In genomic region chr4:7124643-7125442, GRCh38 we compare ENCODE assay signal across 8 cellular contexts. TPM values are rescaled to one million over a fixed set of nuclear protein-coding genes. Genes with fewer than 3 reads are reported as not detected.
DNase-seq lines count a peak whose midpoint lies in the region; ATAC-seq and TF ChIP-seq lines count a peak whose summit lies in the region.
"Had no signal": no experiment of that assay in that cellular context is flagged by ENCODE, and none has a peak within 500 bp of the region (broad histone marks: within the 10 kb centered on the region; RNA-seq: fewer than 3 reads in every experiment).

No MANE protein-coding gene starts in this region.

- 0 out of 2 replicates have a peak, but pooled peaks have one; percentile 21 for TF ChIP-seq CTCF in IMR-90 (conservative IDR thresholded peaks at IDR 0.05; ENCODE audit: low read depth, low read length)
- TF ChIP-seq CTCF in WERI-Rb-1 (IDR thresholded peaks at IDR 0.05; ENCODE audit: low read depth, low read length), result peak; percentile 51
- TF ChIP-seq CTCF in tibial artery (IDR thresholded peaks at IDR 0.05), result no peak

- no peak for TF ChIP-seq POLR2A in IMR-90 (IDR thresholded peaks at IDR 0.05; ENCODE audit: low read depth, low read length)

- intact Hi-C loops in IMR-90 (cut with micrococcal nuclease) (loop anchor here (1.0 to 5.0 kb wide), 3 partner anchors 22 to 742 kb away; partner anchors contain the start of gene GRPEL1), tibial artery (cut with DNase I; ENCODE audit: low total_unique reads) (no loop called here)

- no peak overlapping the region for H3K56ac ChIP-seq in IMR-90 (ENCODE audit: extremely low read depth, insufficient read depth, low read length)

- no peaks in the 10 kb centered on the region for H3K9me3 Mint-ChIP-seq in T-helper 2 cell treated with Interferon-gamma antibody and Interleukin-4, amounts not matched to agents 5 μg/mL and 100 μg/mL, for 36 hours

- H3K4me3 Mint-ChIP-seq in T-helper 2 cell treated with Interferon-gamma antibody and Interleukin-4, amounts not matched to agents 5 μg/mL and 100 μg/mL, for 36 hours, result no peak overlapping the region

- no peaks in the 10 kb centered on the region for H3K79me1 ChIP-seq in IMR-90 (ENCODE audit: low read depth in 1 of 2, low read length in 2 of 2)

- peak; percentile 99 for ATAC-seq in IMR-90 (ENCODE audit: low read depth)
- no peak for ATAC-seq in HG03135 (IDR thresholded peaks at IDR 0.05; ENCODE audit: unreplicated experiment)
- ATAC-seq in GM21447 (IDR thresholded peaks at IDR 0.05; ENCODE audit: unreplicated experiment), result no peak

- H2BK20ac ChIP-seq in IMR-90 (ENCODE audit: low read depth, low read length), result no peak overlapping the region

- no peaks in the 10 kb centered on the region for H4K20me1 ChIP-seq in IMR-90 (ENCODE audit: insufficient read depth, low read length)

- no peak overlapping the region for H3K23ac ChIP-seq in IMR-90 (ENCODE audit: low read depth, low read length)

- peak overlapping the region; percentile 77 for H2AFZ ChIP-seq in IMR-90 (replicated peaks; ENCODE audit: low read length, poor library complexity)

- H3K27ac Mint-ChIP-seq in T-helper 2 cell treated with Interferon-gamma antibody and Interleukin-4, amounts not matched to agents 5 μg/mL and 100 μg/mL, for 36 hours, result no peak overlapping the region

- H3K4me1 Mint-ChIP-seq in T-helper 2 cell treated with Interferon-gamma antibody and Interleukin-4, amounts not matched to agents 5 μg/mL and 100 μg/mL, for 36 hours (ENCODE audit: low read depth), result no peaks in the 10 kb centered on the region

- TF ChIP-seq RAD21 in IMR-90 (IDR thresholded peaks at IDR 0.05; ENCODE audit: low read length), result peak; percentile 20; the same call in 1 of the 2 replicates

- no peak overlapping the region for H2BK15ac ChIP-seq in IMR-90 (ENCODE audit: low read depth, low read length)

- H3K4me2 ChIP-seq in IMR-90 (ENCODE audit: low read depth, low read length), result peak overlapping the region; percentile 9; the same call in 1 of the 2 replicates

- H4K8ac ChIP-seq in IMR-90 (ENCODE audit: low read depth in 2 of 2, low read length in 2 of 2), result no peak overlapping the region

- no peak overlapping the region for H2AK5ac ChIP-seq in IMR-90 (ENCODE audit: low read depth, low read length)

- no peak overlapping the region for H3K14ac ChIP-seq in IMR-90 (replicated peaks; ENCODE audit: low read depth, low read length)

- no peak overlapping the region for H3K4ac ChIP-seq in IMR-90 (ENCODE audit: low read depth, low read length)

- H3K9me1 ChIP-seq in IMR-90 (ENCODE audit: insufficient read depth, low read length), result 0 out of 2 replicates have a peak, but pooled peaks cover 3% of the 10 kb centered on the region

- H3K4me3 ChIP-seq in IMR-90 (ENCODE audit: insufficient read depth, low read depth, low read length) (no peak overlapping the region), WERI-Rb-1 (ENCODE audit: low read depth, low read length) (no peak overlapping the region), tibial artery (no peak overlapping the region)

- no peak overlapping the region for H2BK5ac ChIP-seq in IMR-90 (ENCODE audit: low read depth, low read length, poor library complexity, severe bottlenecking)

- no peaks in the 10 kb centered on the region for H3K27me3 Mint-ChIP-seq in T-helper 2 cell treated with Interferon-gamma antibody and Interleukin-4, amounts not matched to agents 5 μg/mL and 100 μg/mL, for 36 hours (ENCODE audit: low read depth)

- POLR2A ChIA-PET in IMR-90 (lab: Charles Lee; ENCODE audit: unreplicated experiment), result no interaction called here

- no TSS peak for BruUV-seq in IMR-90 (replicated peaks; lab: Mats Ljungman, UMichigan)

- H3K9me3 ChIP-seq in IMR-90 (ENCODE audit: control insufficient read depth, insufficient read depth, low read length), result no peaks in the 10 kb centered on the region
- no peaks in the 10 kb centered on the region for H3K9me3 ChIP-seq in WERI-Rb-1 (ENCODE audit: severe bottlenecking)
- no peaks in the 10 kb centered on the region for H3K9me3 ChIP-seq in tibial artery

- peak overlapping the region; percentile 89 for H2AK9ac ChIP-seq in IMR-90 (replicated peaks; ENCODE audit: low read depth, low read length, poor library complexity)

- no peak overlapping the region for H3K9ac ChIP-seq in IMR-90 (ENCODE audit: low read depth, low read length)

- H2BK120ac ChIP-seq in IMR-90 (ENCODE audit: low read depth, low read length), result no peak overlapping the region

- dilution Hi-C loops in IMR-90 (cut with HindIII; ENCODE audit: low sequenced_read_pairs, unreplicated experiment), result no loop called here

- H3K36me3 Mint-ChIP-seq in T-helper 2 cell treated with Interferon-gamma antibody and Interleukin-4, amounts not matched to agents 5 μg/mL and 100 μg/mL, for 36 hours (ENCODE audit: low read depth), result no peaks in the 10 kb centered on the region

- in situ Hi-C loops in IMR-90 (cut with MboI; ENCODE audit: low sequenced_read_pairs), result no loop called here

- no peak overlapping the region for H4K91ac ChIP-seq in IMR-90 (ENCODE audit: insufficient read depth, low read depth, low read length)

- no peak overlapping the region; the same call in 1 of the 2 replicates for H3K27ac ChIP-seq in IMR-90 (ENCODE audit: insufficient read depth, low read length)
- no peak overlapping the region for H3K27ac ChIP-seq in WERI-Rb-1
- H3K27ac ChIP-seq in tibial artery, result peak overlapping the region; percentile 8 to 63

- CTCF ChIA-PET in IMR-90 (lab: Yijun Ruan, JAX), result interaction anchor here (1.0 to 1.2 kb wide), 2 partner anchors 15 to 24 kb away, joined by 3 read pairs; no protein-coding TSS in a partner anchor

- peaks cover 4% of the 10 kb centered on the region; the same call in 1 of the 2 replicates for H3K4me1 ChIP-seq in IMR-90 (ENCODE audit: control insufficient read depth, insufficient read depth, low read length)
- peaks cover 0 to 10% (median 5%) of the 10 kb centered on the region in 4 donors for H3K4me1 ChIP-seq in tibial artery

- DNase-seq in IMR-90, result peak; percentile 95
- no peak for DNase-seq in WERI-Rb-1
- DNase-seq in hepatic stellate cell (ENCODE audit: low spot score), result peak; percentile 86
- DNase-seq in tibial artery, result peak; percentile 66 to 85
- no peak for DNase-seq in T-helper 2 cell treated with Interferon-gamma antibody and Interleukin-4, amounts not matched to agents 5 μg/mL and 100 μg/mL, for 36 hours (ENCODE audit: low spot score)
- DNase-seq: cerebellar nuclear complex had no signal

- H3K27me3 ChIP-seq in IMR-90 (ENCODE audit: control insufficient read depth, insufficient read depth, low read length) (peaks cover 10% of the 10 kb centered on the region; the same call in 1 of the 2 replicates), WERI-Rb-1 (ENCODE audit: insufficient read depth, low read depth, severe bottlenecking) (no peaks in the 10 kb centered on the region), tibial artery (no peaks in the 10 kb centered on the region)

- 53% methylated on average over 6 of the region's 22 CpGs; no CpG with 5 or more reads in 1 of the 2 experiments for WGBS in IMR-90 (ENCODE audit: extremely low coverage in 2 of 2, insufficient read length in 1 of 2), 2 experiments

- H3K36me3 ChIP-seq in IMR-90 (ENCODE audit: control insufficient read depth, insufficient read depth, low read length) (no peaks in the 10 kb centered on the region), WERI-Rb-1 (no peaks in the 10 kb centered on the region), tibial artery (no peaks in the 10 kb centered on the region)

- no peak overlapping the region for H4K5ac ChIP-seq in IMR-90 (ENCODE audit: low read depth, low read length)

- H3K18ac ChIP-seq in IMR-90 (ENCODE audit: low read depth, low read length), result no peak overlapping the region; the same call in 1 of the 2 replicates

TF ChIP-seq in IMR-90, 13 proteins besides CTCF, POLR2A, EP300 and RAD21:
- TF ChIP-seq RFX5 (IDR thresholded peaks at IDR 0.05; ENCODE audit: low read depth, low read length) (no peak), ELK1 (IDR thresholded peaks at IDR 0.05; ENCODE audit: borderline replicate concordance, low read depth, low read length) (no peak), RCOR1 (IDR thresholded peaks at IDR 0.05; ENCODE audit: insufficient replicate concordance, low read length) (no peak), NFE2L2 (IDR thresholded peaks at IDR 0.05; ENCODE audit: low read depth, low read length) (peak; percentile 65; the same call in 1 of the 2 replicates), MXI1 (IDR thresholded peaks at IDR 0.05; ENCODE audit: borderline replicate concordance, low read depth, low read length) (no peak), MAZ (IDR thresholded peaks at IDR 0.05; ENCODE audit: borderline replicate concordance, low read depth, low read length) (no peak), BHLHE40 (IDR thresholded peaks at IDR 0.05; ENCODE audit: low read depth, low read length) (peak; percentile 91), CEBPB (IDR thresholded peaks at IDR 0.05; ENCODE audit: low read depth, low read length) (peak; percentile 52; the same call in 1 of the 2 replicates), SMC3 (IDR thresholded peaks at IDR 0.05; ENCODE audit: low read depth, low read length) (no peak), MAFK (IDR thresholded peaks at IDR 0.05; ENCODE audit: low read depth, low read length) (peak; percentile 80), CHD1 (IDR thresholded peaks at IDR 0.05; ENCODE audit: low read depth, low read length) (no peak), FOS (IDR thresholded peaks at IDR 0.05; ENCODE audit: low read depth, low read length) (peak; percentile 34; the same call in 1 of the 2 replicates), USF2 (IDR thresholded peaks at IDR 0.05; ENCODE audit: low read depth, low read length) (no peak)

RNA-seq across cellular contexts. Expression of gene GRPEL1, which starts 57.0 kb away (rescaled TPM):
- 33.0 and 48.6 TPM in 2 replicates for total RNA-seq in IMR-90 (2012; rRNA removed)
- polyA plus RNA-seq in IMR-90 (2012; rRNA removed), result 32.0 and 33.9 TPM in 2 replicates
- 9.0 and 14.6 TPM in 2 replicates for polyA plus RNA-seq in IMR-90 (2012; cell fraction: cytosol; rRNA removed)
- polyA plus RNA-seq in IMR-90 (2012; cell fraction: nucleus; rRNA removed; ENCODE audit: low replicate concordance), result 5.0 and 19.1 TPM in 2 replicates

Comparison
In these comparisons a context has a peak if more than half of its experiments do, and no peak if none do; other contexts are left out.
1. DNase-seq: peak in IMR-90 (single experiment), hepatic stellate cell (single experiment) and tibial artery (2 of 2); none in WERI-Rb-1 (single experiment) and T-helper 2 cell treated with Interferon-gamma antibody and Interleukin-4, amounts not matched to agents 5 μg/mL and 100 μg/mL, for 36 hours (single experiment).
2. H3K27ac ChIP-seq: peak in tibial artery (2 of 2); none in IMR-90 (single experiment) and WERI-Rb-1 (single experiment).
3. CTCF ChIP-seq: peak in IMR-90 (single experiment) and WERI-Rb-1 (single experiment); none in tibial artery (0 of 2).